ENCODE assay signal across 30 cellular contexts in the genomic region with DNA sequence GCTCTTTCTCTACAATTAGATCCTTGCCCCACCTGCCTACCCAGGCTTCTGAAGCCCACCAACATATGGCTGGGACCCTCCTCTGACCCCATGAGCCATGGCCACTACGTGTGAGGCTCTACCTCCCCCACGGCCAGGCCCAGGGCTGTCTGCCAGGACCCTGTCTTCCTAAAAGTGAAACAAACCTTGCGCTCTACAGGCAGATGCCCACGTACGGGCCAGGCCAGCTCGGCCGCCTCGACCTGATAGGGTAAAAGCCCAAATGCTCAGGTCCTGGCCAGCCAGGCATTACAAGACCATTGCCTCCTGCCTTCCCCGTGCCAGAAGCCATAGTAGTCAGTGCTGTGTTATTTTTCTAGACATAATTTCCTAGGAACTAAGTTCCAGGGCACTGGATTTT.
"Had no signal": no experiment of that assay in that cellular context is flagged by ENCODE, and none has a peak within 500 bp of the region (broad histone marks: within the 10 kb centered on the region; RNA-seq: fewer than 3 reads in every experiment).

No MANE protein-coding gene starts in this region.

- H3K4me1 ChIP-seq: ascending aorta, breast epithelium, esophagus muscularis mucosa, foreskin keratinocyte, gastrocnemius medialis had no signal

- DNase-seq: activated B cell treated with CpG ODN at 0.5 μM for 24 hours; activated CD4-positive, alpha-beta T cell treated with anti-CD3 and anti-CD28 coated beads for 48 hours; activated CD4-positive, alpha-beta T cell treated with anti-CD3 and anti-CD28 coated beads, Interleukin-2, amount 50 U/mL, for 1 hour; activated CD4-positive, alpha-beta T cell treated with anti-CD3 and anti-CD28 coated beads, Interleukin-2, amount 50 U/mL, for 48 hours; activated CD8-positive, alpha-beta memory T cell treated with anti-CD3 and anti-CD28 coated beads for 24 hours; activated CD8-positive, alpha-beta T cell treated with anti-CD3 and anti-CD28 coated beads for 36 hours; activated gamma-delta T cell; activated naive CD4-positive, alpha-beta T cell; activated naive CD4-positive, alpha-beta T cell treated with anti-CD3 and anti-CD28 coated beads, Interleukin-2, amount 10 ng/mL, durations not matched to agents 7 days and 5 days; activated naive CD8-positive, alpha-beta T cell treated with anti-CD3 and anti-CD28 coated beads, Interleukin-2, amount 10 ng/mL, durations not matched to agents 7 days and 5 days; activated T-cell treated with anti-CD3 and anti-CD28 coated beads, Interleukin-2, amount 50 U/mL, for 4 hours; dermis blood vessel endothelial cell; effector CD4-positive, alpha-beta T cell; effector memory CD8-positive, alpha-beta T cell; erythroblast; foreskin keratinocyte; gastrocnemius medialis; glutamatergic neuron; T-helper 1 cell; T-helper 17 cell; T1000; WERI-Rb-1 had no signal

- ATAC-seq: activated CD4-positive, CD25-positive, alpha-beta regulatory T cell treated with anti-CD3 and anti-CD28 coated beads, Interleukin-2, amount 50 U/mL, for 24 hours; activated CD8-positive, alpha-beta T cell treated with anti-CD3 and anti-CD28 coated beads for 36 hours; activated naive CD4-positive, alpha-beta T cell treated with anti-CD3 and anti-CD28 coated beads, Interleukin-2, amount 50 U/mL, for 72 hours; activated T-cell treated with anti-CD3 and anti-CD28 coated beads, Interleukin-2, amount 50 U/mL, for 4 hours; activated T-helper 17 cell treated with anti-CD3 and anti-CD28 coated beads, Interleukin-2, amount 50 U/mL, for 72 hours; effector memory CD8-positive, alpha-beta T cell; foreskin keratinocyte; gastrocnemius medialis; T-helper 17 cell had no signal

- H3K36me3 ChIP-seq: ascending aorta, breast epithelium, cardiac muscle cell, esophagus muscularis mucosa, gastrocnemius medialis, WERI-Rb-1 had no signal

- H3K4me3 ChIP-seq: ascending aorta, breast epithelium, cardiac muscle cell, coronary artery, esophagus muscularis mucosa, gastrocnemius medialis had no signal

- H3K27ac ChIP-seq: ascending aorta, breast epithelium, cardiac muscle cell, coronary artery, esophagus muscularis mucosa, foreskin keratinocyte, gastrocnemius medialis, WERI-Rb-1 had no signal

- H3K9me3 ChIP-seq: ascending aorta, gastrocnemius medialis had no signal

- H3K27me3 ChIP-seq: ascending aorta, cardiac muscle cell, foreskin keratinocyte, gastrocnemius medialis had no signal
